Comparison of ENCODE assay signal across 21 cellular contexts in the genomic region with DNA sequence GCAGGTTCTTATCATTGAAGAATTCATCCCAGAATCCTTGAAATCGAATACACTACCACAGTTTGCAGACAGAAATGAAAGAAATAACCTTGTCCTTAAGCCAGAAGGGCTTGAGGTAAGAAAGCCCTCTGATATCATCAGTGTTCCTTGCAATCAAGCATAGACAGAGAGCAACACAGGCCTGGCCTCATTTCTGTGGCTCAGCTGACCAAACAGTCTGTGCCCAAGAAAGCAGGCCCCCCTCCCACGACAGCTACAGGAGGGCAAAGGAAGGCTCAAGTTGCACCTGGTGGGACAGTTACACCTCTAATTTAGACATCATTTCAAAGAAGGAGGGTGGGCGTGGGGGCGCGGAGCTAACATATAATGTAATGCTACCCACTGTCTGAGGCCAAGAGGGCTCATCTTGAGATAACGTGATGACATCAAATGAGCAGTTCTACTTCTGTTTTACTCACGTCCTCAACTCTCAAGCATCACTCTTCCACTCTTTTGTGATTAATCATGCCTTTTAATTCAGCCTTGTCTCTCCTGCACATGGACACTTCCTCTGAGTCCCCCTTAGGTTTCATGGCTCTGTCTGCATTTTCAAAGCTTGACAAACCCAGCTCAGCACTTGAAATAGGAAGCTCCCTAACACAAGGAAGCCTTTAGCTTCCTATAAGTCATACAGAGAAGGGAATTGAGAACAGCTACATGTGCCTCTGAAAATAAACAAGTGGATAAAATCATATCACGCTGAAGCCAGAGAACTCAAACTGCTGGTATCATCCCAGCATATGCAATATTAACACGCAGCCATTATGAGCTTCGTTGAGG. TPM values are rescaled to one million over a fixed set of nuclear protein-coding genes. Genes with fewer than 3 reads are reported as not detected.
A peak's percentile ranks its signal among the peaks of the same experiment; 100 is the strongest.
DNase-seq lines count a peak whose midpoint lies in the region; ATAC-seq and TF ChIP-seq lines count a peak whose summit lies in the region.
"Had no signal": no experiment of that assay in that cellular context is flagged by ENCODE, and none has a peak within 500 bp of the region (broad histone marks: within the 10 kb centered on the region; RNA-seq: fewer than 3 reads in every experiment).

No MANE protein-coding gene starts in this region.

- peaks cover 60% of the 10 kb centered on the region for H3K36me3 ChIP-seq in BLaER1
- H3K36me3 ChIP-seq in left lung: no peaks in the 10 kb centered on the region
- H3K36me3 ChIP-seq: BE2C, Peyer's patch had no signal

- H3K27ac ChIP-seq in BLaER1: 0 out of 2 replicates have a peak overlapping the region, but pooled peaks have one; percentile 3
- H3K27ac ChIP-seq in VCaP: peak overlapping the region; percentile 25
- H3K27ac ChIP-seq in left lung: no peak overlapping the region
- H3K27ac ChIP-seq: Peyer's patch, SK-N-MC had no signal

- no peaks in the 10 kb centered on the region for H4K20me1 ChIP-seq in BLaER1

- peaks cover 56% of the 10 kb centered on the region for H3K4me1 ChIP-seq in BLaER1
- H3K4me1 ChIP-seq in left lung: peaks cover 0 to 6% of the 10 kb centered on the region in 2 donors
- H3K4me1 ChIP-seq: BE2C had no signal

- no peaks in the 10 kb centered on the region for H3K27me3 ChIP-seq in BLaER1
- H3K27me3 ChIP-seq in left lung: no peaks in the 10 kb centered on the region
- H3K27me3 ChIP-seq: BE2C, Peyer's patch had no signal

- peak overlapping the region; percentile 11 for H3K4me2 ChIP-seq in BLaER1

- TF ChIP-seq CTCF in VCaP (conservative IDR thresholded peaks at IDR 0.05) (no peak), left lung (IDR thresholded peaks at IDR 0.05) (no peak)

- peaks cover 67% of the 10 kb centered on the region for H3K9me3 ChIP-seq in BLaER1
- H3K9me3 ChIP-seq in left lung: no peaks in the 10 kb centered on the region
- H3K9me3 ChIP-seq: BE2C, Peyer's patch had no signal

- intact Hi-C loops in left lung (cut with DNase I): no loop called here
- intact Hi-C loops in posterior cingulate gyrus (cut with DNase I): no loop called here

- peak; percentile 33 for ATAC-seq in left lung
- no peak for ATAC-seq in GM21360 (IDR thresholded peaks at IDR 0.05; ENCODE audit: unreplicated experiment)
- no peak for ATAC-seq in HG02981 (IDR thresholded peaks at IDR 0.05; ENCODE audit: unreplicated experiment)

- H3K4me3 ChIP-seq in BLaER1 (no peak overlapping the region), left lung (no peak overlapping the region)
- H3K4me3 ChIP-seq: Peyer's patch, SK-N-MC had no signal

- H3K9ac ChIP-seq in BLaER1: no peak overlapping the region

- peak; percentile 32 for DNase-seq in Ammon's horn (ENCODE audit: low spot score)
- DNase-seq in left lung: no peak
- DNase-seq in posterior cingulate gyrus: no peak
- no peak for DNase-seq in SW480 (ENCODE audit: low spot score)
- DNase-seq: BE2C; CD8-positive, alpha-beta memory T cell; DMS79; GOT3; NCI-H1105 treated with DMSO at 0.1 percent for 48 hours; NCI-H187 treated with DMSO at 0.1 percent for 48 hours; NCI-H2171; NCI-H510A; NCI-H82; Peyer's patch; Right ventricle myocardium superior; T-helper 1 cell had no signal

RNA-seq across cellular contexts. Expression of gene KIF16B, which starts 21.4 kb away (rescaled TPM):
- total RNA-seq in left lung: 10 to 100 TPM; 17.7 to 23.8 TPM

Comparison
In these comparisons a context has a peak if more than half of its experiments do, and no peak if none do; other contexts are left out.
1. H3K27ac ChIP-seq: peak in BLaER1 (single experiment) and VCaP (single experiment); none in left lung (0 of 2).